In genomic region chr12:27207626-27208413, GRCh38 we compare ENCODE assay signal across 8 cellular contexts. TPM values are rescaled to one million over a fixed set of nuclear protein-coding genes. Genes with fewer than 3 reads are reported as not detected.
DNase-seq lines count a peak whose midpoint lies in the region; ATAC-seq and TF ChIP-seq lines count a peak whose summit lies in the region.

No MANE protein-coding gene starts in this region.

- 42% methylated on average over 9 of the region's 9 CpGs for WGBS in suprapubic skin

- no peaks in the 10 kb centered on the region for H3K27me3 Mint-ChIP-seq in activated naive CD8-positive, alpha-beta T cell treated with anti-CD3 and anti-CD28 coated beads, Interleukin-2, amount 50 U/mL, for 24 hours

- no peak for TF ChIP-seq EP300 in suprapubic skin (IDR thresholded peaks at IDR 0.05)

- peaks cover 19% of the 10 kb centered on the region for H3K4me1 Mint-ChIP-seq in activated naive CD8-positive, alpha-beta T cell treated with anti-CD3 and anti-CD28 coated beads, Interleukin-2, amount 50 U/mL, for 24 hours

- H3K36me3 ChIP-seq in GM06990 (ENCODE audit: control insufficient read depth, insufficient read depth, low read length): no peaks in the 10 kb centered on the region
- H3K36me3 ChIP-seq in suprapubic skin: no peaks in the 10 kb centered on the region

- peak; percentile 87 for ATAC-seq in GM19351 (IDR thresholded peaks at IDR 0.05; ENCODE audit: unreplicated experiment)
- peak; percentile 88 for ATAC-seq in HG03095 (IDR thresholded peaks at IDR 0.05; ENCODE audit: unreplicated experiment)
- peak; percentile 98 for ATAC-seq in activated naive CD8-positive, alpha-beta T cell treated with anti-CD3 and anti-CD28 coated beads, Interleukin-2, amount 50 U/mL, for 24 hours

- H3K27me3 ChIP-seq in GM06990 (replicated peaks; ENCODE audit: control insufficient read depth, insufficient read depth, low read length): no peaks in the 10 kb centered on the region
- no peaks in the 10 kb centered on the region for H3K27me3 ChIP-seq in suprapubic skin

- peaks cover 16% of the 10 kb centered on the region for H3K9me3 Mint-ChIP-seq in activated naive CD8-positive, alpha-beta T cell treated with anti-CD3 and anti-CD28 coated beads, Interleukin-2, amount 50 U/mL, for 24 hours

- no peak overlapping the region for H3K27ac ChIP-seq in suprapubic skin

- no peaks in the 10 kb centered on the region for H3K4me1 ChIP-seq in suprapubic skin

- no peak overlapping the region for H3K27ac Mint-ChIP-seq in activated naive CD8-positive, alpha-beta T cell treated with anti-CD3 and anti-CD28 coated beads, Interleukin-2, amount 50 U/mL, for 24 hours

- no peaks in the 10 kb centered on the region for H3K9me3 ChIP-seq in suprapubic skin

- no peak for TF ChIP-seq CTCF in GM06990 (IDR thresholded peaks at IDR 0.05; ENCODE audit: insufficient read depth, low read length, poor library complexity, severe bottlenecking)
- TF ChIP-seq CTCF in suprapubic skin (IDR thresholded peaks at IDR 0.05): no peak

- H3K36me3 Mint-ChIP-seq in activated naive CD8-positive, alpha-beta T cell treated with anti-CD3 and anti-CD28 coated beads, Interleukin-2, amount 50 U/mL, for 24 hours (ENCODE audit: low read depth): no peaks in the 10 kb centered on the region

- peak overlapping the region; percentile 20; the same call in 1 of the 2 replicates for H3K4me3 ChIP-seq in GM06990 (replicated peaks; ENCODE audit: low read depth, low read length)
- H3K4me3 ChIP-seq in suprapubic skin: no peak overlapping the region

- no peak for TF ChIP-seq POLR2A in suprapubic skin (IDR thresholded peaks at IDR 0.05)

- H3K4me3 Mint-ChIP-seq in activated naive CD8-positive, alpha-beta T cell treated with anti-CD3 and anti-CD28 coated beads, Interleukin-2, amount 50 U/mL, for 24 hours: no peak overlapping the region

- DNase-seq in GM06990 (ENCODE audit: extremely low read depth, insufficient read length): peak; percentile 78
- peak; percentile 31 for DNase-seq in activated naive CD8-positive, alpha-beta T cell treated with anti-CD3 and anti-CD28 coated beads, Interleukin-2, amount 50 U/mL, for 24 hours
- no peak for DNase-seq in NCI-H2171 (lab: John Stamatoyannopoulos, UW)
- DNase-seq in AG08396 (ENCODE audit: low spot score): no peak
- DNase-seq in EL: no peak
- DNase-seq in suprapubic skin (ENCODE audit: low spot score in 2 of 2): no peak

RNA-seq across cellular contexts. Expression of gene STK38L, which starts 36.3 kb away (rescaled TPM):
- 10 to 100 TPM; 16.5 to 28.7 (median 19.6) TPM for total RNA-seq in suprapubic skin

Comparison
In these comparisons a context has a peak if more than half of its experiments do, and no peak if none do; other contexts are left out.
1. DNase-seq: peak in GM06990 (single experiment) and activated naive CD8-positive, alpha-beta T cell treated with anti-CD3 and anti-CD28 coated beads, Interleukin-2, amount 50 U/mL, for 24 hours (single experiment); none in NCI-H2171 (single experiment), AG08396 (single experiment), EL (single experiment) and suprapubic skin (0 of 2).
2. Peak in every context shown above with its lines, with median percentiles within 50 percentile points of each other: ATAC-seq.